Comparison of ENCODE assay signal across 24 cellular contexts in genomic region chr6:94769197-94769596, GRCh38.
"Had no signal": no experiment of that assay in that cellular context is flagged by ENCODE, and none has a peak within 500 bp of the region (broad histone marks: within the 10 kb centered on the region; RNA-seq: fewer than 3 reads in every experiment).

No MANE protein-coding gene starts in this region.

- H3K4me1 ChIP-seq: body of pancreas had no signal

- H3K9me3 ChIP-seq: body of pancreas had no signal

- H3K27ac ChIP-seq: body of pancreas, PC-9 had no signal

- DNase-seq: activated CD4-positive, alpha-beta memory T cell treated with anti-CD3 and anti-CD28 coated beads, Interleukin-2, amount 10 ng/mL, durations not matched to agents 7 days and 5 days; activated CD4-positive, alpha-beta T cell treated with anti-CD3 and anti-CD28 coated beads for 36 hours; activated CD4-positive, alpha-beta T cell treated with anti-CD3 and anti-CD28 coated beads, Interleukin-2, amount 50 U/mL, for 1 hour; activated CD8-positive, alpha-beta memory T cell treated with anti-CD3 and anti-CD28 coated beads, Interleukin-2, amount 50 U/mL, for 4 hours; activated gamma-delta T cell treated with Interleukin-2 at 50 U/mL for 16 hours; activated naive CD4-positive, alpha-beta T cell treated with anti-CD3 and anti-CD28 coated beads, Interleukin-2, amount 10 ng/mL, durations not matched to agents 7 days and 5 days; activated naive CD8-positive, alpha-beta T cell treated with anti-CD3 and anti-CD28 coated beads for 36 hours; activated T-cell treated with anti-CD3 and anti-CD28 coated beads, Interleukin-2, amount 50 U/mL, for 72 hours; aorta; body of pancreas; central memory CD4-positive, alpha-beta T cell; Karpas-422; MM.1S; NCI-H1105 treated with DMSO at 0.1 percent for 48 hours; NCI-H1694; NCI-H2029 treated with DMSO at 0.1 percent for 48 hours; NCI-H510A treated with DMSO at 0.1 percent for 48 hours; PC-9; SIG-M5; T-helper 17 cell; T-helper 9 cell had no signal

- H3K4me2 ChIP-seq: PC-9 had no signal

- H2AFZ ChIP-seq: PC-9 had no signal

- FAIRE-seq: bronchial epithelial cell, K562, TTC549 had no signal

- H3K4me3 ChIP-seq: body of pancreas, K562, PC-9 had no signal

- H3K27me3 ChIP-seq: body of pancreas had no signal
